ENCODE assay signal across 8 cellular contexts in the genomic region with DNA sequence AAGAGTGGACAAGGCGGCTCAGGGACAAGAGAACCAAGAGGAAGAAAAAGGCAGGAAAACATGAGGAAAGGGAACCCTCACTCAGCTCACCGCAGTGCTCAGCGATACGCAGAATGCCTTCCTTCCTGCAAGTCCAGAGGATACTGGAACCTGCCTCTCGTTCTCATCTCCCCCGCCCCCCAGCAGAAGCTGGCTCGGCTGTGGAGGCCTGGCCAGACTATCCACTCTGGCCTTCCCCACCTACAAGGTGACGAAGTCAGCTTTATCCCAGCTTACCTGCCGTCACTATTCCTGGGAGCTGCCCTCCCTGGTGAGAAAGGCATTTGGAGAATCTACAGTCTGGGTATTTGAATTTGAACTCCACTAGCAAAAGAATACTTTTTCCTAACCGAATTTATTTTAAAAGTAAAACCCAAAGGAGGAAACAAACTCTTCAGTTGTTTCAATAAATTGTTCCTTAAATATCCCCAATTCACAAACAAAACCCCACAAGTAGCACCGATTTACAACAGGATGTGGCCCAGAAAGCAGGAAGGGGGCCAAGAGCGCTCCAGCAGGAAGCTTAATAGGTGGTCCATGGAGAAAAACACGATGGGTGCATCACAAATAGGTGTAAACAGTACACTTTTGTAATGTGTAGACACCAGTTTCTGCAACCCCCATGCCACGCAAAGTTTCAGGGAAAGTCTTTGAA. TPM values are rescaled to one million over a fixed set of nuclear protein-coding genes. Genes with fewer than 3 reads are reported as not detected.
DNase-seq lines count a peak whose midpoint lies in the region; ATAC-seq and TF ChIP-seq lines count a peak whose summit lies in the region.

No MANE protein-coding gene starts in this region.

- H3K27ac Mint-ChIP-seq in CD8-positive, alpha-beta T cell: peak overlapping the region; percentile 96
- no peak overlapping the region for H3K27ac Mint-ChIP-seq in neural progenitor cell

- POLR2A ChIA-PET in CD8-positive, alpha-beta T cell (lab: Charles Lee): interaction anchor here (0.6 to 4.3 kb wide), 4 partner anchors 9 to 85 kb away, joined by 4 to 45 read pairs (median 6); partner anchors contain the start of gene GID8

- peak overlapping the region; percentile 71 for H3K4me3 ChIP-seq in CD8-positive, alpha-beta T cell (ENCODE audit: low read depth, low read length)
- H3K4me3 ChIP-seq in RWPE2 (ENCODE audit: severe bottlenecking) (peak overlapping the region; percentile 24), esophagus (ENCODE audit: low read depth in 1 of 2, low read length in 2 of 2) (peak overlapping the region; percentile 46 to 57), neural progenitor cell (peak overlapping the region; percentile 42)

- 42 to 46% methylated on average over 14 of the region's 14 CpGs for WGBS in esophagus, 2 donors

- H3K36me3 Mint-ChIP-seq in CD8-positive, alpha-beta T cell: peaks cover 16% of the 10 kb centered on the region
- H3K36me3 Mint-ChIP-seq in neural progenitor cell: peaks cover 2% of the 10 kb centered on the region

- CTCF ChIA-PET in CD8-positive, alpha-beta T cell (lab: Charles Lee): interaction anchor here (0.8 to 1.8 kb wide), 5 partner anchors 10 to 44 kb away, joined by 3 to 9 read pairs (median 6); no protein-coding TSS in a partner anchor

- H3K27ac ChIP-seq in CD8-positive, alpha-beta T cell (ENCODE audit: low read depth, low read length): peak overlapping the region; percentile 51
- peak overlapping the region; percentile 82 for H3K27ac ChIP-seq in RWPE2 (ENCODE audit: poor library complexity, severe bottlenecking)
- peak overlapping the region; percentile 91 to 94 for H3K27ac ChIP-seq in esophagus (ENCODE audit: low read depth in 2 of 2, low read length in 1 of 2)
- no peak overlapping the region for H3K27ac ChIP-seq in neural progenitor cell

- H3K4me1 ChIP-seq in CD8-positive, alpha-beta T cell (ENCODE audit: insufficient read depth, low read length): peaks cover 51% of the 10 kb centered on the region
- H3K4me1 ChIP-seq in RWPE2 (ENCODE audit: insufficient read depth, poor library complexity, severe bottlenecking): peaks cover 34% of the 10 kb centered on the region
- peaks cover 6 to 10% of the 10 kb centered on the region in 2 donors for H3K4me1 ChIP-seq in esophagus (ENCODE audit: control insufficient read depth in 2 of 2, insufficient read depth in 2 of 2, low read length in 1 of 2)
- peaks cover 26% of the 10 kb centered on the region for H3K4me1 ChIP-seq in neural progenitor cell

- in situ Hi-C loops in G401 (cut with HindIII; ENCODE audit: low sequenced_read_pairs): no loop called here

- H3K9ac ChIP-seq in neural progenitor cell: no peak overlapping the region

- peaks cover 95% of the 10 kb centered on the region for H4K20me1 ChIP-seq in neural progenitor cell (ENCODE audit: low read depth)

- H2AFZ ChIP-seq in neural progenitor cell (replicated peaks): no peak overlapping the region

- H3F3A ChIP-seq in neural progenitor cell (ENCODE audit: low read depth): peaks cover 62% of the 10 kb centered on the region

- no peaks in the 10 kb centered on the region for H3K9me3 Mint-ChIP-seq in CD8-positive, alpha-beta T cell
- no peaks in the 10 kb centered on the region for H3K9me3 Mint-ChIP-seq in neural progenitor cell

- no peaks in the 10 kb centered on the region for H3K27me3 ChIP-seq in CD8-positive, alpha-beta T cell (ENCODE audit: insufficient read depth, low read length)
- H3K27me3 ChIP-seq in RWPE2 (ENCODE audit: insufficient read depth, poor library complexity, severe bottlenecking) (no peaks in the 10 kb centered on the region), esophagus (ENCODE audit: control insufficient read depth in 1 of 2, insufficient read depth in 2 of 2, low read length in 2 of 2) (no peaks in the 10 kb centered on the region), neural progenitor cell (no peaks in the 10 kb centered on the region)

- DNase-seq in CD8-positive, alpha-beta T cell: no peak
- DNase-seq in RWPE2 (ENCODE audit: low spot score): peak; percentile 74
- no peak for DNase-seq in neural progenitor cell (ENCODE audit: low spot score)
- no peak for DNase-seq in G401 (ENCODE audit: low spot score)
- no peak for DNase-seq in MV-4-11 (lab: John Stamatoyannopoulos, UW)
- DNase-seq in NCI-H2029 treated with DMSO at 0.1 percent for 48 hours (lab: John Stamatoyannopoulos, UW): no peak

- intact Hi-C loops in CD8-positive, alpha-beta T cell (cut with DNase I, micrococcal nuclease): loop anchor here (5.0 kb wide), 2 partner anchors 66 to 541 kb away; partner anchors contain the start of genes TCFL5 (in 2 of the 2) and RPS21 (in 1 of the 2)

- no peaks in the 10 kb centered on the region for H3K36me3 ChIP-seq in CD8-positive, alpha-beta T cell (ENCODE audit: insufficient read depth, low read length)
- H3K36me3 ChIP-seq in RWPE2 (ENCODE audit: low read depth): peaks cover 23% of the 10 kb centered on the region
- H3K36me3 ChIP-seq in esophagus (ENCODE audit: control insufficient read depth in 2 of 2, insufficient read depth in 2 of 2, low read length in 1 of 2): no peaks in the 10 kb centered on the region
- H3K36me3 ChIP-seq in neural progenitor cell: no peaks in the 10 kb centered on the region

- ATAC-seq in CD8-positive, alpha-beta T cell: no peak
- ATAC-seq in RWPE2 (ENCODE audit: low read depth) (no peak), GM21576 (IDR thresholded peaks at IDR 0.05; ENCODE audit: unreplicated experiment) (no peak)

- peak overlapping the region; percentile 83 for H3K4me2 ChIP-seq in neural progenitor cell

- TF ChIP-seq CTCF in CD8-positive, alpha-beta T cell (IDR thresholded peaks at IDR 0.05): no peak
- no peak for TF ChIP-seq CTCF in RWPE2 (IDR thresholded peaks at IDR 0.05; ENCODE audit: poor library complexity, severe bottlenecking)
- no peak for TF ChIP-seq CTCF in neural progenitor cell (IDR thresholded peaks at IDR 0.05)

- no peaks in the 10 kb centered on the region for H3K9me3 ChIP-seq in CD8-positive, alpha-beta T cell (ENCODE audit: low read length)
- no peaks in the 10 kb centered on the region for H3K9me3 ChIP-seq in RWPE2 (ENCODE audit: severe bottlenecking)
- H3K9me3 ChIP-seq in esophagus (ENCODE audit: control insufficient read depth in 2 of 2, insufficient read depth in 1 of 2, low read depth in 1 of 2, low read length in 1 of 2): no peaks in the 10 kb centered on the region
- no peaks in the 10 kb centered on the region for H3K9me3 ChIP-seq in neural progenitor cell (ENCODE audit: low read depth)

- peaks cover 98% of the 10 kb centered on the region for H3K79me2 ChIP-seq in neural progenitor cell (ENCODE audit: low read depth)

- H3K4me3 Mint-ChIP-seq in CD8-positive, alpha-beta T cell: peak overlapping the region; percentile 95
- peak overlapping the region; percentile 84 for H3K4me3 Mint-ChIP-seq in neural progenitor cell

- peaks cover 69% of the 10 kb centered on the region for H3K4me1 Mint-ChIP-seq in CD8-positive, alpha-beta T cell (ENCODE audit: low read depth)
- peaks cover 48% of the 10 kb centered on the region for H3K4me1 Mint-ChIP-seq in neural progenitor cell

- no peaks in the 10 kb centered on the region for H3K27me3 Mint-ChIP-seq in CD8-positive, alpha-beta T cell (ENCODE audit: low read depth)
- H3K27me3 Mint-ChIP-seq in neural progenitor cell (ENCODE audit: insufficient read depth, low read depth): peaks cover 2% of the 10 kb centered on the region

RNA-seq across cellular contexts. Expression of gene DIDO1, which starts 2.1 kb away (rescaled TPM):
- 10 to 100 TPM; 44.7 to 46.6 TPM for total RNA-seq in CD8-positive, alpha-beta T cell
- 10 to 100 TPM; 17.3 TPM for polyA plus RNA-seq in esophagus
- 64.5 and 68.5 TPM in 2 replicates for total RNA-seq in neural progenitor cell (ENCODE audit: low replicate concordance)
- total RNA-seq in G401 (2014; rRNA removed; shearing (Covaris generic)): 24.3 and 36.5 TPM in 2 replicates

RNA-seq across cellular contexts. Expression of gene GID8, which starts 9.6 kb away (rescaled TPM):
- 10 to 100 TPM; 48.7 to 48.8 TPM for total RNA-seq in CD8-positive, alpha-beta T cell
- polyA plus RNA-seq in esophagus: 10 to 100 TPM; 16.2 to 30.0 TPM
- 48.7 and 50.0 TPM in 2 replicates for total RNA-seq in neural progenitor cell (ENCODE audit: low replicate concordance)
- 41.0 and 49.2 TPM in 2 replicates for total RNA-seq in G401 (2014; rRNA removed; shearing (Covaris generic))

RNA-seq across cellular contexts. Expression of gene SLC17A9, which starts 24.1 kb away (rescaled TPM):
- 10 to 100 TPM; 19.1 to 22.6 TPM for total RNA-seq in CD8-positive, alpha-beta T cell
- polyA plus RNA-seq in esophagus: 1 to 10 TPM; 1.0 to 3.3 TPM
- 0.17 and 0.74 TPM in 2 replicates for total RNA-seq in neural progenitor cell (ENCODE audit: low replicate concordance)
- 1.2 TPM in 1 of 2 replicates, not detected in the other for total RNA-seq in G401 (2014; rRNA removed; shearing (Covaris generic))
